Comparison of ENCODE assay signal across 11 cellular contexts in the genomic region with DNA sequence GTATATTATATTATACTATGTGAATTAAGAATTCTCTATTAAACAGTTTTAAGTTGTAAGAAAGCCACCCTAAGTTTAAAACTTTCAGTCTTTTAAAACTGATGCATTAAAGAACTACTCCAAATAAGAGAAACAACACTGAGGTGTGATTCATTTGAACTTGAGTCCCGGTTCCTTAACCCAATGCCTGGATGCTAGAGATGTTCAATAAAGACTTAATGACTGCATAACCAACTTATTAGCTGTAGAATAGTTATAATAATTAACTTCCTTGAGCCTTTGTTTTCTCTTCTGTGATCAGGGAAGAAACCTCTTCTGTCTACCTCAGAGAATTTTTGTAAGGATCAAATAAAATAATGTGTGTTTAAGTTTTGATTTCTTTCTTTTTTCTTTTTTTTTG. TPM values are rescaled to one million over a fixed set of nuclear protein-coding genes. Genes with fewer than 3 reads are reported as not detected.
DNase-seq lines count a peak whose midpoint lies in the region; ATAC-seq and TF ChIP-seq lines count a peak whose summit lies in the region.
"Had no signal": no experiment of that assay in that cellular context is flagged by ENCODE, and none has a peak within 500 bp of the region (broad histone marks: within the 10 kb centered on the region; RNA-seq: fewer than 3 reads in every experiment).

No MANE protein-coding gene starts in this region.

- 81 to 97% methylated on average over 1 of the region's 1 CpG for WGBS in thyroid gland, 2 donors

- H3K9me3 ChIP-seq in breast epithelium (no peaks in the 10 kb centered on the region), mucosa of rectum (ENCODE audit: control insufficient read depth in 2 of 2, low read length in 2 of 2) (no peaks in the 10 kb centered on the region), thyroid gland (no peaks in the 10 kb centered on the region)
- H3K9me3 ChIP-seq: colonic mucosa, right lobe of liver had no signal

- H3K36me3 ChIP-seq in breast epithelium (no peaks in the 10 kb centered on the region), mucosa of rectum (ENCODE audit: control insufficient read depth in 2 of 2, insufficient read depth in 2 of 2, low read length in 2 of 2) (no peaks in the 10 kb centered on the region), thyroid gland (no peaks in the 10 kb centered on the region)
- H3K36me3 ChIP-seq: colonic mucosa, right lobe of liver had no signal

- H3K27ac ChIP-seq in breast epithelium (peak overlapping the region; percentile 85 to 95), mucosa of rectum (ENCODE audit: low read depth in 2 of 2, low read length in 2 of 2) (peak overlapping the region; percentile 86 to 93), thyroid gland (peak overlapping the region; percentile 72 to 86 (median 77))

- H3K4me1 ChIP-seq in breast epithelium: peaks cover 0 to 8% of the 10 kb centered on the region in 2 donors
- H3K4me1 ChIP-seq in mucosa of rectum (ENCODE audit: control insufficient read depth in 2 of 2, insufficient read depth in 2 of 2, low read length in 2 of 2): peaks cover 25 to 26% of the 10 kb centered on the region in 2 donors
- H3K4me1 ChIP-seq in thyroid gland: peaks cover 25 to 32% of the 10 kb centered on the region in 2 donors

- intact Hi-C loops in activated CD8-positive, alpha-beta T cell treated with anti-CD3 and anti-CD28 coated beads for 36 hours (cut with micrococcal nuclease): no loop called here
- intact Hi-C loops in breast epithelium (cut with DNase I; ENCODE audit: low total_unique reads): no loop called here
- intact Hi-C loops in thyroid gland (cut with DNase I): no loop called here

- no peaks in the 10 kb centered on the region for H3K36me3 Mint-ChIP-seq in activated CD8-positive, alpha-beta T cell treated with anti-CD3 and anti-CD28 coated beads for 36 hours (ENCODE audit: low read depth)
- no peaks in the 10 kb centered on the region for H3K36me3 Mint-ChIP-seq in activated CD8-positive, alpha-beta T cell treated with anti-CD3 and anti-CD28 coated beads, Interleukin-2, amount 10 ng/mL, durations not matched to agents 7 days and 5 days (ENCODE audit: low read depth)
- H3K36me3 Mint-ChIP-seq: WTC11 had no signal

- no peak for TF ChIP-seq CTCF in activated CD8-positive, alpha-beta T cell treated with anti-CD3 and anti-CD28 coated beads for 36 hours (IDR thresholded peaks at IDR 0.05)
- TF ChIP-seq CTCF in breast epithelium (IDR thresholded peaks at IDR 0.05): no peak
- no peak for TF ChIP-seq CTCF in thyroid gland (IDR thresholded peaks at IDR 0.05)

- peak overlapping the region; percentile 94 for H3K27ac Mint-ChIP-seq in activated CD8-positive, alpha-beta T cell treated with anti-CD3 and anti-CD28 coated beads for 36 hours
- no peak overlapping the region for H3K27ac Mint-ChIP-seq in activated CD8-positive, alpha-beta T cell treated with anti-CD3 and anti-CD28 coated beads, Interleukin-2, amount 10 ng/mL, durations not matched to agents 7 days and 5 days
- H3K27ac Mint-ChIP-seq: WTC11 had no signal

- H3K4me3 ChIP-seq in breast epithelium: no peak overlapping the region
- no peak overlapping the region for H3K4me3 ChIP-seq in mucosa of rectum (ENCODE audit: low read length in 2 of 2)
- H3K4me3 ChIP-seq in thyroid gland (replicated peaks in 1 of 3): no peak overlapping the region
- H3K4me3 ChIP-seq: colonic mucosa, right lobe of liver had no signal

- H3K4me1 Mint-ChIP-seq in activated CD8-positive, alpha-beta T cell treated with anti-CD3 and anti-CD28 coated beads for 36 hours (ENCODE audit: low read depth): peaks cover 31% of the 10 kb centered on the region
- peaks cover 27% of the 10 kb centered on the region for H3K4me1 Mint-ChIP-seq in activated CD8-positive, alpha-beta T cell treated with anti-CD3 and anti-CD28 coated beads, Interleukin-2, amount 10 ng/mL, durations not matched to agents 7 days and 5 days (ENCODE audit: low read depth)

- no peak overlapping the region for H3K4me3 Mint-ChIP-seq in activated CD8-positive, alpha-beta T cell treated with anti-CD3 and anti-CD28 coated beads for 36 hours
- no peak overlapping the region for H3K4me3 Mint-ChIP-seq in activated CD8-positive, alpha-beta T cell treated with anti-CD3 and anti-CD28 coated beads, Interleukin-2, amount 10 ng/mL, durations not matched to agents 7 days and 5 days
- H3K4me3 Mint-ChIP-seq: WTC11 had no signal

- H3K9ac ChIP-seq in mucosa of rectum (ENCODE audit: low read depth in 1 of 2, low read length in 2 of 2): peak overlapping the region in 1 of 2 donors; percentile 8

- H3K9me3 Mint-ChIP-seq in activated CD8-positive, alpha-beta T cell treated with anti-CD3 and anti-CD28 coated beads for 36 hours: no peaks in the 10 kb centered on the region
- no peaks in the 10 kb centered on the region for H3K9me3 Mint-ChIP-seq in activated CD8-positive, alpha-beta T cell treated with anti-CD3 and anti-CD28 coated beads, Interleukin-2, amount 10 ng/mL, durations not matched to agents 7 days and 5 days (ENCODE audit: insufficient read depth)
- H3K9me3 Mint-ChIP-seq: WTC11 had no signal

- CTCF ChIA-PET in activated CD8-positive, alpha-beta T cell treated with anti-CD3 and anti-CD28 coated beads for 36 hours (lab: Charles Lee): interaction anchor here (0.8 to 2.8 kb wide), 3 partner anchors 11 to 13 kb away, joined by 3 to 19 read pairs (median 3); no protein-coding TSS in a partner anchor
- CTCF ChIA-PET in activated CD8-positive, alpha-beta T cell treated with anti-CD3 and anti-CD28 coated beads, Interleukin-2, amount 10 ng/mL, durations not matched to agents 7 days and 5 days (lab: Charles Lee): interaction anchor here (0.7 to 3.3 kb wide), 5 partner anchors 11 to 279 kb away, joined by 3 to 38 read pairs (median 10); no protein-coding TSS in a partner anchor

- TF ChIP-seq POLR2A in breast epithelium (IDR thresholded peaks at IDR 0.05): no peak
- no peak for TF ChIP-seq POLR2A in thyroid gland (IDR thresholded peaks at IDR 0.05)

- ATAC-seq in activated CD8-positive, alpha-beta T cell treated with anti-CD3 and anti-CD28 coated beads for 36 hours: no peak
- no peak for ATAC-seq in activated CD8-positive, alpha-beta T cell treated with anti-CD3 and anti-CD28 coated beads, Interleukin-2, amount 10 ng/mL, durations not matched to agents 7 days and 5 days
- no peak for ATAC-seq in HG03571 (IDR thresholded peaks at IDR 0.05; ENCODE audit: unreplicated experiment)
- ATAC-seq in HG03135 (IDR thresholded peaks at IDR 0.05; ENCODE audit: unreplicated experiment): no peak

- no peak for DNase-seq in activated CD8-positive, alpha-beta T cell treated with anti-CD3 and anti-CD28 coated beads for 36 hours
- DNase-seq in activated CD8-positive, alpha-beta T cell treated with anti-CD3 and anti-CD28 coated beads, Interleukin-2, amount 10 ng/mL, durations not matched to agents 7 days and 5 days: no peak
- DNase-seq in breast epithelium (ENCODE audit: low spot score in 2 of 2) (no peak), thyroid gland (no peak), AG08396 (ENCODE audit: low spot score) (no peak)
- DNase-seq: colonic mucosa, right lobe of liver had no signal

- POLR2A ChIA-PET in activated CD8-positive, alpha-beta T cell treated with anti-CD3 and anti-CD28 coated beads for 36 hours (lab: Charles Lee): interaction anchor here (0.7 to 1.7 kb wide), 3 partner anchors 20 to 195 kb away, joined by 3 to 7 read pairs (median 5); partner anchors contain the start of gene RPS6
- POLR2A ChIA-PET in activated CD8-positive, alpha-beta T cell treated with anti-CD3 and anti-CD28 coated beads, Interleukin-2, amount 10 ng/mL, durations not matched to agents 7 days and 5 days (lab: Charles Lee): no interaction called here

- H3K27me3 Mint-ChIP-seq in activated CD8-positive, alpha-beta T cell treated with anti-CD3 and anti-CD28 coated beads for 36 hours: no peaks in the 10 kb centered on the region
- H3K27me3 Mint-ChIP-seq in activated CD8-positive, alpha-beta T cell treated with anti-CD3 and anti-CD28 coated beads, Interleukin-2, amount 10 ng/mL, durations not matched to agents 7 days and 5 days (ENCODE audit: low read depth): no peaks in the 10 kb centered on the region

- H3K27me3 ChIP-seq in breast epithelium: no peaks in the 10 kb centered on the region
- no peaks in the 10 kb centered on the region for H3K27me3 ChIP-seq in mucosa of rectum (ENCODE audit: control insufficient read depth in 2 of 2, insufficient read depth in 2 of 2, low read length in 2 of 2)
- no peaks in the 10 kb centered on the region for H3K27me3 ChIP-seq in thyroid gland
- H3K27me3 ChIP-seq: colonic mucosa, right lobe of liver had no signal

RNA-seq across cellular contexts. Expression of gene DENND4C, which starts 45.3 kb away (rescaled TPM):
- total RNA-seq in activated CD8-positive, alpha-beta T cell treated with anti-CD3 and anti-CD28 coated beads for 36 hours: 10 to 100 TPM; 17.4 to 18.5 TPM
- total RNA-seq in activated CD8-positive, alpha-beta T cell treated with anti-CD3 and anti-CD28 coated beads, Interleukin-2, amount 10 ng/mL, durations not matched to agents 7 days and 5 days: 10 to 100 TPM; 29.6 to 35.3 TPM
- total RNA-seq in breast epithelium: 100 to 1,000 TPM; 146 to 158 (median 148) TPM
- 100 to 1,000 TPM in 3 of 4 donors, 10 to 100 TPM in 1; 99.5 to 135 (median 111) TPM for total RNA-seq in thyroid gland

RNA-seq across cellular contexts. Expression of gene PLIN2, which starts 57.9 kb away (rescaled TPM):
- 100 to 1,000 TPM; 126 TPM for total RNA-seq in activated CD8-positive, alpha-beta T cell treated with anti-CD3 and anti-CD28 coated beads for 36 hours
- 10 to 100 TPM; 53.5 to 54.6 TPM for total RNA-seq in activated CD8-positive, alpha-beta T cell treated with anti-CD3 and anti-CD28 coated beads, Interleukin-2, amount 10 ng/mL, durations not matched to agents 7 days and 5 days
- total RNA-seq in breast epithelium: 1,000 to 10,000 TPM in 2 of 3 donors, 100 to 1,000 TPM in 1; 258 to 1,598 (median 1,157) TPM
- 100 to 1,000 TPM in 1 of 4 donors, 10 to 100 TPM in 3; 25.1 to 148 (median 59.3) TPM for total RNA-seq in thyroid gland
